Comparison of ENCODE assay signal across 20 cellular contexts in genomic region chr15:98771444-98772059, GRCh38.
DNase-seq lines count a peak whose midpoint lies in the region; ATAC-seq and TF ChIP-seq lines count a peak whose summit lies in the region.
"Had no signal": no experiment of that assay in that cellular context is flagged by ENCODE, and none has a peak within 500 bp of the region (broad histone marks: within the 10 kb centered on the region; RNA-seq: fewer than 3 reads in every experiment).

No MANE protein-coding gene starts in this region.

- no CpG with 5 or more reads among the region's 6 CpGs for WGBS in mesendoderm (ENCODE audit: extremely low coverage, insufficient coverage, low lambda C conversion rate)

- H3K9me3 ChIP-seq in CD4-positive, CD25-positive, alpha-beta regulatory T cell (ENCODE audit: control insufficient read depth in 2 of 2, low read length in 2 of 2) = no peaks in the 10 kb centered on the region
- H3K9me3 ChIP-seq: thoracic aorta had no signal

- H3K27ac Mint-ChIP-seq in CD4-positive, CD25-positive, alpha-beta regulatory T cell = peak overlapping the region in 2 of 3 donors; percentile 4 to 18
- H3K27ac Mint-ChIP-seq: T-helper 1 cell treated with Interleukin-12 subunit alpha and Interleukin-12 subunit beta and Interleukin-4 antibody, amounts not matched to agents 30 μg/mL and 1 μg/mL, for 36 hours had no signal

- peaks cover 0 to 82% (median 13%) of the 10 kb centered on the region in 4 donors for H3K4me1 Mint-ChIP-seq in CD4-positive, CD25-positive, alpha-beta regulatory T cell

- no peak overlapping the region for H3K4me2 ChIP-seq in mesendoderm (ENCODE audit: low read length)

- H3K56ac ChIP-seq in mesendoderm (ENCODE audit: low read length) = peak overlapping the region; percentile 43

- no peaks in the 10 kb centered on the region for H3K27me3 ChIP-seq in CD4-positive, CD25-positive, alpha-beta regulatory T cell (ENCODE audit: control insufficient read depth, insufficient read depth, low read length)
- no peaks in the 10 kb centered on the region for H3K27me3 ChIP-seq in mesendoderm (ENCODE audit: insufficient read depth, low read length, poor library complexity)

- TF ChIP-seq CTCF in astrocyte of the spinal cord (IDR thresholded peaks at IDR 0.05; ENCODE audit: low read depth, low read length) (no peak), RWPE1 (conservative IDR thresholded peaks at IDR 0.05; ENCODE audit: low read depth) (no peak)

- H2AK5ac ChIP-seq in mesendoderm (ENCODE audit: low read length) = no peak overlapping the region

- no peaks in the 10 kb centered on the region for H3K36me3 Mint-ChIP-seq in CD4-positive, CD25-positive, alpha-beta regulatory T cell

- H2BK5ac ChIP-seq in mesendoderm (ENCODE audit: low read length) = no peak overlapping the region

- H3K27me3 Mint-ChIP-seq in CD4-positive, CD25-positive, alpha-beta regulatory T cell = peaks cover 4% of the 10 kb centered on the region

- H3K9me3 Mint-ChIP-seq in CD4-positive, CD25-positive, alpha-beta regulatory T cell = no peaks in the 10 kb centered on the region
- H3K9me3 Mint-ChIP-seq: T-helper 1 cell treated with Interleukin-12 subunit alpha and Interleukin-12 subunit beta and Interleukin-4 antibody, amounts not matched to agents 30 μg/mL and 1 μg/mL, for 36 hours had no signal

- DNase-seq in CD4-positive, CD25-positive, alpha-beta regulatory T cell = no peak
- DNase-seq in NCI-H226 (peak; percentile 52), astrocyte of the spinal cord (ENCODE audit: low read depth, low spot score) (peak; percentile 25), mesendoderm (no peak), RWPE1 (ENCODE audit: low spot score) (no peak), substantia nigra (lab: John Stamatoyannopoulos, UW) (no peak), OCI-M2 (lab: John Stamatoyannopoulos, UW; ENCODE audit: unreplicated experiment) (no peak)
- DNase-seq in activated CD8-positive, alpha-beta memory T cell treated with anti-CD3 and anti-CD28 coated beads, Interleukin-2, amount 50 U/mL, for 4 hours = no peak
- DNase-seq: activated CD4-positive, CD25-positive, alpha-beta regulatory T cell treated with anti-CD3 and anti-CD28 coated beads, Interleukin-2, amount 50 U/mL, for 72 hours; central memory CD4-positive, alpha-beta T cell; effector CD8-positive, alpha-beta T cell; glutamatergic neuron; Karpas-422; NCI-H1105 treated with DMSO at 0.1 percent for 48 hours; NCI-H2107; NCI-H524 treated with DMSO at 0.1 percent for 48 hours; nucleus accumbens; SHP77 had no signal

- peaks cover 20% of the 10 kb centered on the region for H3K79me1 ChIP-seq in mesendoderm (ENCODE audit: low read length)

- no peak for ATAC-seq in CD4-positive, CD25-positive, alpha-beta regulatory T cell (ENCODE audit: low read depth in 2 of 2)

- H3K27ac ChIP-seq in CD4-positive, CD25-positive, alpha-beta regulatory T cell (ENCODE audit: insufficient read depth, low read length, poor library complexity, severe bottlenecking) = no peak overlapping the region
- H3K27ac ChIP-seq in mesendoderm (ENCODE audit: low read depth, low read length) (no peak overlapping the region), RWPE1 (no peak overlapping the region), substantia nigra (ENCODE audit: low read depth, low read length, poor library complexity, severe bottlenecking) (no peak overlapping the region)
- H3K27ac ChIP-seq: thoracic aorta had no signal

- H3K36me3 ChIP-seq in CD4-positive, CD25-positive, alpha-beta regulatory T cell (ENCODE audit: control insufficient read depth, insufficient read depth, low read length) = no peaks in the 10 kb centered on the region
- no peaks in the 10 kb centered on the region for H3K36me3 ChIP-seq in mesendoderm (ENCODE audit: control insufficient read depth, insufficient read depth, low read length)
- H3K36me3 ChIP-seq: thoracic aorta had no signal

- H3K18ac ChIP-seq in mesendoderm (ENCODE audit: low read length) = no peak overlapping the region

- H3K4me3 ChIP-seq in CD4-positive, CD25-positive, alpha-beta regulatory T cell (ENCODE audit: low read depth, low read length) = no peak overlapping the region
- no peak overlapping the region for H3K4me3 ChIP-seq in astrocyte of the spinal cord (ENCODE audit: low read depth, low read length)
- no peak overlapping the region for H3K4me3 ChIP-seq in mesendoderm (ENCODE audit: low read length)
- H3K4me3 ChIP-seq: thoracic aorta had no signal

- H3K4ac ChIP-seq in mesendoderm (ENCODE audit: low read depth, low read length) = no peak overlapping the region

- CTCF ChIA-PET in RWPE1 (lab: Yijun Ruan, JAX) = interaction anchor here (0.6 to 0.7 kb wide), 2 partner anchors 37 to 258 kb away, joined by 3 to 4 read pairs; no protein-coding TSS in a partner anchor

- H4K5ac ChIP-seq in mesendoderm (ENCODE audit: low read length) = no peak overlapping the region

- no peaks in the 10 kb centered on the region for H3K4me1 ChIP-seq in CD4-positive, CD25-positive, alpha-beta regulatory T cell (ENCODE audit: control insufficient read depth, insufficient read depth, low read length, poor library complexity, severe bottlenecking)
- peaks cover 34% of the 10 kb centered on the region for H3K4me1 ChIP-seq in mesendoderm (ENCODE audit: control insufficient read depth, low read depth, low read length)

- in situ Hi-C loops in astrocyte of the spinal cord (cut with HindIII; ENCODE audit: low sequenced_read_pairs) = no loop called here

- peaks cover 77% of the 10 kb centered on the region for H3K79me2 ChIP-seq in mesendoderm (ENCODE audit: control insufficient read depth, insufficient read depth, low read length)

- no peak overlapping the region for H2BK15ac ChIP-seq in mesendoderm (replicated peaks; ENCODE audit: low read depth)

- no peak overlapping the region for H3K23ac ChIP-seq in mesendoderm (ENCODE audit: low read length)

- POLR2A ChIA-PET in RWPE1 (lab: Yijun Ruan, JAX; ENCODE audit: low non-redundant PET) = interaction anchor here (0.9 kb wide), 1 partner anchor 18 kb away, joined by 3 read pairs; no protein-coding TSS in a partner anchor

- no peak overlapping the region for H3K9ac ChIP-seq in mesendoderm (ENCODE audit: low read length)

- peak overlapping the region in 1 of 4 donors; percentile 35 for H3K4me3 Mint-ChIP-seq in CD4-positive, CD25-positive, alpha-beta regulatory T cell
- H3K4me3 Mint-ChIP-seq: T-helper 1 cell treated with Interleukin-12 subunit alpha and Interleukin-12 subunit beta and Interleukin-4 antibody, amounts not matched to agents 30 μg/mL and 1 μg/mL, for 36 hours had no signal

- H2BK120ac ChIP-seq in mesendoderm (ENCODE audit: low read depth, low read length) = no peak overlapping the region

- H4K8ac ChIP-seq in mesendoderm (ENCODE audit: low read depth, low read length) = no peak overlapping the region

Comparison
In these comparisons a context has a peak if more than half of its experiments do, and no peak if none do; other contexts are left out.
1. DNase-seq: peak in NCI-H226 (single experiment) and astrocyte of the spinal cord (single experiment); none in CD4-positive, CD25-positive, alpha-beta regulatory T cell (0 of 3), mesendoderm (single experiment), RWPE1 (single experiment), substantia nigra (0 of 49), OCI-M2 (single experiment) and activated CD8-positive, alpha-beta memory T cell treated with anti-CD3 and anti-CD28 coated beads, Interleukin-2, amount 50 U/mL, for 4 hours (single experiment).